In genomic region chr6:9543649-9544048, GRCh38 we compare ENCODE assay signal across 26 cellular contexts.
"Had no signal": no experiment of that assay in that cellular context is flagged by ENCODE, and none has a peak within 500 bp of the region (broad histone marks: within the 10 kb centered on the region; RNA-seq: fewer than 3 reads in every experiment).

No MANE protein-coding gene starts in this region.

- H3K4me1 Mint-ChIP-seq: activated B cell treated with CpG ODN at 0.5 μM for 24 hours; activated CD4-positive, alpha-beta memory T cell treated with anti-CD3 and anti-CD28 coated beads, Interleukin-2, amount 10 ng/mL, durations not matched to agents 7 days and 5 days; activated naive CD8-positive, alpha-beta T cell treated with anti-CD3 and anti-CD28 coated beads, Interleukin-2, amount 10 ng/mL, durations not matched to agents 7 days and 5 days had no signal

- H3K27ac Mint-ChIP-seq: activated B cell treated with CpG ODN at 0.5 μM for 24 hours; activated CD4-positive, alpha-beta memory T cell treated with anti-CD3 and anti-CD28 coated beads, Interleukin-2, amount 10 ng/mL, durations not matched to agents 7 days and 5 days; activated naive CD4-positive, alpha-beta T cell treated with anti-CD3 and anti-CD28 coated beads for 36 hours; activated naive CD8-positive, alpha-beta T cell treated with anti-CD3 and anti-CD28 coated beads, Interleukin-2, amount 10 ng/mL, durations not matched to agents 7 days and 5 days; activated T-cell treated with anti-CD3 and anti-CD28 coated beads, Interleukin-2, amount 50 U/mL, for 72 hours; natural killer cell treated with Interleukin-12 subunit alpha and Interleukin-12 subunit beta and Interleukin-15 and Interleukin-18, amount 100 ng/mL, for 72 hours; progenitor cell of endocrine pancreas; type B pancreatic cell had no signal

- H3K9me3 Mint-ChIP-seq: activated B cell treated with CpG ODN at 0.5 μM for 24 hours; activated CD4-positive, alpha-beta memory T cell treated with anti-CD3 and anti-CD28 coated beads, Interleukin-2, amount 10 ng/mL, durations not matched to agents 7 days and 5 days; activated naive CD4-positive, alpha-beta T cell treated with anti-CD3 and anti-CD28 coated beads for 36 hours; activated naive CD8-positive, alpha-beta T cell treated with anti-CD3 and anti-CD28 coated beads, Interleukin-2, amount 10 ng/mL, durations not matched to agents 7 days and 5 days had no signal

- H3K27me3 ChIP-seq: sigmoid colon, vagina had no signal

- H3K36me3 ChIP-seq: left ventricle myocardium inferior, sigmoid colon, thoracic aorta, vagina had no signal

- H3K9me3 ChIP-seq: left ventricle myocardium inferior, sigmoid colon, thoracic aorta, vagina had no signal

- ATAC-seq: activated T-cell treated with anti-CD3 and anti-CD28 coated beads, Interleukin-2, amount 50 U/mL, for 72 hours; natural killer cell treated with Interleukin-12 subunit alpha and Interleukin-12 subunit beta and Interleukin-15 and Interleukin-18, amount 100 ng/mL, for 72 hours had no signal

- H3K4me2 ChIP-seq: smooth muscle cell had no signal

- H3K27ac ChIP-seq: coronary artery, epithelial cell of prostate, left ventricle myocardium inferior, sigmoid colon, thoracic aorta, vagina had no signal

- DNase-seq: activated B cell treated with CpG ODN at 0.5 μM for 24 hours; activated CD4-positive, alpha-beta memory T cell treated with anti-CD3 and anti-CD28 coated beads, Interleukin-2, amount 10 ng/mL, durations not matched to agents 7 days and 5 days; activated CD4-positive, alpha-beta T cell treated with anti-CD3 and anti-CD28 coated beads for 4 hours; activated effector memory CD4-positive, alpha-beta T cell treated with Interleukin-2 at 50 U/mL for 16 hours; activated naive CD4-positive, alpha-beta T cell treated with anti-CD3 and anti-CD28 coated beads for 36 hours; activated naive CD8-positive, alpha-beta T cell treated with anti-CD3 and anti-CD28 coated beads, Interleukin-2, amount 10 ng/mL, durations not matched to agents 7 days and 5 days; activated T-cell treated with anti-CD3 and anti-CD28 coated beads, Interleukin-2, amount 50 U/mL, for 72 hours; amygdala; cerebellar nuclear complex; foreskin fibroblast; kidney glomerular epithelial cell; left ventricle myocardium inferior; retina; sigmoid colon; stimulated activated CD4-positive, alpha-beta T cell treated with anti-CD3 and anti-CD28 coated beads, Interleukin-15, amount 100 ng/mL, for 24 hours; stimulated activated CD8-positive, alpha-beta memory T cell treated with anti-CD3 and anti-CD28 coated beads, Interleukin-4, amount 100 ng/mL, for 48 hours; stimulated activated naive CD4-positive, alpha-beta T cell; T-helper 9 cell had no signal

- H3K36me3 Mint-ChIP-seq: activated naive CD8-positive, alpha-beta T cell treated with anti-CD3 and anti-CD28 coated beads, Interleukin-2, amount 10 ng/mL, durations not matched to agents 7 days and 5 days; natural killer cell treated with Interleukin-12 subunit alpha and Interleukin-12 subunit beta and Interleukin-15 and Interleukin-18, amount 100 ng/mL, for 72 hours had no signal

- H3K27me3 Mint-ChIP-seq: activated B cell treated with CpG ODN at 0.5 μM for 24 hours; activated CD4-positive, alpha-beta memory T cell treated with anti-CD3 and anti-CD28 coated beads, Interleukin-2, amount 10 ng/mL, durations not matched to agents 7 days and 5 days; activated naive CD8-positive, alpha-beta T cell treated with anti-CD3 and anti-CD28 coated beads, Interleukin-2, amount 10 ng/mL, durations not matched to agents 7 days and 5 days; natural killer cell treated with Interleukin-12 subunit alpha and Interleukin-12 subunit beta and Interleukin-15 and Interleukin-18, amount 100 ng/mL, for 72 hours had no signal

- H3K4me3 ChIP-seq: coronary artery, left ventricle myocardium inferior, sigmoid colon, smooth muscle cell, thoracic aorta, vagina had no signal

- H3K4me3 Mint-ChIP-seq: activated B cell treated with CpG ODN at 0.5 μM for 24 hours; activated CD4-positive, alpha-beta memory T cell treated with anti-CD3 and anti-CD28 coated beads, Interleukin-2, amount 10 ng/mL, durations not matched to agents 7 days and 5 days; activated naive CD4-positive, alpha-beta T cell treated with anti-CD3 and anti-CD28 coated beads for 36 hours; activated naive CD8-positive, alpha-beta T cell treated with anti-CD3 and anti-CD28 coated beads, Interleukin-2, amount 10 ng/mL, durations not matched to agents 7 days and 5 days; activated T-cell treated with anti-CD3 and anti-CD28 coated beads, Interleukin-2, amount 50 U/mL, for 72 hours; natural killer cell treated with Interleukin-12 subunit alpha and Interleukin-12 subunit beta and Interleukin-15 and Interleukin-18, amount 100 ng/mL, for 72 hours; type B pancreatic cell had no signal

- H3K4me1 ChIP-seq: left ventricle myocardium inferior, sigmoid colon, vagina had no signal
